ENCODE assay signal across 1 cellular context in genomic region chr12:94421868-94422740, GRCh38.
TF ChIP-seq lines count a peak whose summit lies in the region.

No MANE protein-coding gene starts in this region.

TF ChIP-seq in Ishikawa, 13 proteins besides CTCF, POLR2A, EP300 and RAD21 (continued from another document):
- no peak for TF ChIP-seq TAF1 (IDR thresholded peaks at IDR 0.05; ENCODE audit: low read depth)
- TF ChIP-seq YY1 (IDR thresholded peaks at IDR 0.05; ENCODE audit: low read depth) = no peak
